In the genomic region with DNA sequence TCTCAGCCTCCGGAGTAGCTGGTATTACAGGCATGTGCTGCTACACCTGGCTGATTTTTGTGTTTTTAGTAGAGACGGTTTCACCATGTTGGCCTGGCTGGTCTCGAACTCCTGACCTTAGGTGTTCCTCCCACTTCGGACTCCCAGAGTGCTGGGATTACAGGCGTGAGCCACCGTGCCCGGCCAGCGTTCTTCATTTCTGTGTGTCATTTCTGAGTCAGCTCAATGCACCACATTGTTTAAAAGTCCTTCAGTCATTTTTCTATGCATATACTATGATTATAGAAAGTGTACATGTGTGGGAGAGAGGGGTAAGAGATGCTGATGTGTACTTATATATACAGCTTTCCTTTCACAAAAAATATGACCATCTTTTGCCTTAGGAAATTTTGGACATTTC, we compare ENCODE assay signal across 1 cellular context.
TF ChIP-seq lines count a peak whose summit lies in the region.

No MANE protein-coding gene starts in this region.

TF ChIP-seq in SK-N-SH, 30 proteins besides CTCF, POLR2A, EP300 and RAD21 (continued from another document):
- TF ChIP-seq SMC3 (IDR thresholded peaks at IDR 0.05; ENCODE audit: low read depth, low read length): no peak
- TF ChIP-seq ZBTB33 (IDR thresholded peaks at IDR 0.05; ENCODE audit: borderline replicate concordance, low read depth): no peak
- TF ChIP-seq, protein P1, sequence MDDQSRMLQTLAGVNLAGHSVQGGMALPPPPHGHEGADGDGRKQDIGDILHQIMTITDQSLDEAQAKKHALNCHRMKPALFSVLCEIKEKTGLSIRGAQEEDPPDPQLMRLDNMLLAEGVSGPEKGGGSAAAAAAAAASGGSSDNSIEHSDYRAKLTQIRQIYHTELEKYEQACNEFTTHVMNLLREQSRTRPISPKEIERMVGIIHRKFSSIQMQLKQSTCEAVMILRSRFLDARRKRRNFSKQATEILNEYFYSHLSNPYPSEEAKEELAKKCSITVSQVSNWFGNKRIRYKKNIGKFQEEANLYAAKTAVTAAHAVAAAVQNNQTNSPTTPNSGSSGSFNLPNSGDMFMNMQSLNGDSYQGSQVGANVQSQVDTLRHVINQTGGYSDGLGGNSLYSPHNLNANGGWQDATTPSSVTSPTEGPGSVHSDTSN (IDR thresholded peaks at IDR 0.05): no peak
- TF ChIP-seq GABPA (IDR thresholded peaks at IDR 0.05; ENCODE audit: low read depth): no peak
- TF ChIP-seq, protein P2, sequence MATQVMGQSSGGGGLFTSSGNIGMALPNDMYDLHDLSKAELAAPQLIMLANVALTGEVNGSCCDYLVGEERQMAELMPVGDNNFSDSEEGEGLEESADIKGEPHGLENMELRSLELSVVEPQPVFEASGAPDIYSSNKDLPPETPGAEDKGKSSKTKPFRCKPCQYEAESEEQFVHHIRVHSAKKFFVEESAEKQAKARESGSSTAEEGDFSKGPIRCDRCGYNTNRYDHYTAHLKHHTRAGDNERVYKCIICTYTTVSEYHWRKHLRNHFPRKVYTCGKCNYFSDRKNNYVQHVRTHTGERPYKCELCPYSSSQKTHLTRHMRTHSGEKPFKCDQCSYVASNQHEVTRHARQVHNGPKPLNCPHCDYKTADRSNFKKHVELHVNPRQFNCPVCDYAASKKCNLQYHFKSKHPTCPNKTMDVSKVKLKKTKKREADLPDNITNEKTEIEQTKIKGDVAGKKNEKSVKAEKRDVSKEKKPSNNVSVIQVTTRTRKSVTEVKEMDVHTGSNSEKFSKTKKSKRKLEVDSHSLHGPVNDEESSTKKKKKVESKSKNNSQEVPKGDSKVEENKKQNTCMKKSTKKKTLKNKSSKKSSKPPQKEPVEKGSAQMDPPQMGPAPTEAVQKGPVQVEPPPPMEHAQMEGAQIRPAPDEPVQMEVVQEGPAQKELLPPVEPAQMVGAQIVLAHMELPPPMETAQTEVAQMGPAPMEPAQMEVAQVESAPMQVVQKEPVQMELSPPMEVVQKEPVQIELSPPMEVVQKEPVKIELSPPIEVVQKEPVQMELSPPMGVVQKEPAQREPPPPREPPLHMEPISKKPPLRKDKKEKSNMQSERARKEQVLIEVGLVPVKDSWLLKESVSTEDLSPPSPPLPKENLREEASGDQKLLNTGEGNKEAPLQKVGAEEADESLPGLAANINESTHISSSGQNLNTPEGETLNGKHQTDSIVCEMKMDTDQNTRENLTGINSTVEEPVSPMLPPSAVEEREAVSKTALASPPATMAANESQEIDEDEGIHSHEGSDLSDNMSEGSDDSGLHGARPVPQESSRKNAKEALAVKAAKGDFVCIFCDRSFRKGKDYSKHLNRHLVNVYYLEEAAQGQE (IDR thresholded peaks at IDR 0.05; ENCODE audit: low read depth, low read length): no peak
- no peak for TF ChIP-seq NRF1 (IDR thresholded peaks at IDR 0.05; ENCODE audit: low read depth, low read length)
- TF ChIP-seq, protein P3, sequence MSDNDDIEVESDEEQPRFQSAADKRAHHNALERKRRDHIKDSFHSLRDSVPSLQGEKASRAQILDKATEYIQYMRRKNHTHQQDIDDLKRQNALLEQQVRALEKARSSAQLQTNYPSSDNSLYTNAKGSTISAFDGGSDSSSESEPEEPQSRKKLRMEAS (IDR thresholded peaks at IDR 0.05; ENCODE audit: low read depth): no peak
- no peak for TF ChIP-seq CHD2 (IDR thresholded peaks at IDR 0.05; ENCODE audit: low read length, partially characterized antibody)
- TF ChIP-seq TEAD4 (IDR thresholded peaks at IDR 0.05; ENCODE audit: borderline replicate concordance, insufficient read depth): no peak
- no peak for TF ChIP-seq FOSL2 (IDR thresholded peaks at IDR 0.05; ENCODE audit: borderline replicate concordance, low read depth)
- no peak for TF ChIP-seq EZH2phosphoT487 (IDR thresholded peaks at IDR 0.05; ENCODE audit: borderline replicate concordance, low read depth)
- TF ChIP-seq POLR2AphosphoS5 (IDR thresholded peaks at IDR 0.05; ENCODE audit: low read depth, low read length): no peak
- TF ChIP-seq, protein P4, sequence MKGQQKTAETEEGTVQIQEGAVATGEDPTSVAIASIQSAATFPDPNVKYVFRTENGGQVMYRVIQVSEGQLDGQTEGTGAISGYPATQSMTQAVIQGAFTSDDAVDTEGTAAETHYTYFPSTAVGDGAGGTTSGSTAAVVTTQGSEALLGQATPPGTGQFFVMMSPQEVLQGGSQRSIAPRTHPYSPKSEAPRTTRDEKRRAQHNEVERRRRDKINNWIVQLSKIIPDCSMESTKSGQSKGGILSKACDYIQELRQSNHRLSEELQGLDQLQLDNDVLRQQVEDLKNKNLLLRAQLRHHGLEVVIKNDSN (IDR thresholded peaks at IDR 0.05; ENCODE audit: borderline replicate concordance, low read depth): no peak
- no peak for TF ChIP-seq YY1 (IDR thresholded peaks at IDR 0.05; ENCODE audit: low read depth)
- TF ChIP-seq ELF1 (IDR thresholded peaks at IDR 0.05): no peak
TF ChIP-seq in SK-N-SH: peak in this region for 0.
